1 cellular context compared by ENCODE assay signal in genomic region chr2:99609851-99610381, GRCh38.
TF ChIP-seq lines count a peak whose summit lies in the region.

No MANE protein-coding gene starts in this region.

TF ChIP-seq in K562, 482 proteins besides CTCF, POLR2A, EP300 and RAD21 (continued from another document and continues in another):
- TF ChIP-seq CREB3 (tag; conservative IDR thresholded peaks at IDR 0.05; ENCODE audit: low read depth) (peak; percentile 77), DMBX1 (CRISPR knock-in tag; IDR thresholded peaks at IDR 0.05; ENCODE audit: borderline replicate concordance) (peak; percentile 88), ZBTB12 (CRISPR knock-in tag; IDR thresholded peaks at IDR 0.05) (0 out of 2 replicates have a peak, but pooled peaks have one; percentile 23), ZNF699 (CRISPR knock-in tag; IDR thresholded peaks at IDR 0.05; ENCODE audit: insufficient replicate concordance) (no peak), CXXC5 (CRISPR knock-in tag; IDR thresholded peaks at IDR 0.05) (peak; percentile 71), NCOR1 (IDR thresholded peaks at IDR 0.05) (peak; percentile 88), POLR3A (IDR thresholded peaks at IDR 0.05; ENCODE audit: borderline replicate concordance, extremely low read depth, insufficient read depth, insufficient read length) (no peak), ZNF395 (CRISPR knock-in tag; IDR thresholded peaks at IDR 0.05) (peak; percentile 94), CREB1 (IDR thresholded peaks at IDR 0.05) (no peak), CREB1 (CRISPR knock-in tag; IDR thresholded peaks at IDR 0.05) (peak; percentile 35; the same call in 1 of the 2 replicates), MCM2 (IDR thresholded peaks at IDR 0.05; ENCODE audit: low read depth) (no peak), SMARCA4 (IDR thresholded peaks at IDR 0.05) (peak; percentile 87), NELFE (IDR thresholded peaks at IDR 0.05; ENCODE audit: insufficient read depth, insufficient read length) (no peak), HDAC1 (IDR thresholded peaks at IDR 0.05) (peak in 1 of 2 experiments; percentile 65; a peak in 2 of 4 replicates), CTBP1 (IDR thresholded peaks at IDR 0.05; ENCODE audit: borderline replicate concordance) (peak; percentile 74; the same call in 1 of the 2 replicates), ZNF511 (CRISPR knock-in tag; IDR thresholded peaks at IDR 0.05) (no peak), MTF1 (CRISPR knock-in tag; IDR thresholded peaks at IDR 0.05; ENCODE audit: borderline replicate concordance) (no peak), ZBTB7A (IDR thresholded peaks at IDR 0.05; ENCODE audit: borderline replicate concordance, control insufficient read depth, low read depth, low read length) (peak; percentile 24; the same call in 1 of the 2 replicates), ELF1 (tag; IDR thresholded peaks at IDR 0.05) (0 out of 2 replicates have a peak, but pooled peaks have one; percentile 10), ELF4 (CRISPR knock-in tag; IDR thresholded peaks at IDR 0.05) (peak; percentile 80), NR4A1 (CRISPR knock-in tag; IDR thresholded peaks at IDR 0.05) (no peak), NR4A1 (tag; IDR thresholded peaks at IDR 0.05) (peak; percentile 84), TRIM24 (IDR thresholded peaks at IDR 0.05) (peak; percentile 85 to 86), SMARCB1 (IDR thresholded peaks at IDR 0.05; ENCODE audit: insufficient read length, low read depth) (no peak), ZNF134 (CRISPR knock-in tag; conservative IDR thresholded peaks at IDR 0.05) (0 out of 2 replicates have a peak, but pooled peaks have one; percentile 47), MEIS2 (IDR thresholded peaks at IDR 0.05; ENCODE audit: partially characterized antibody) (peak; percentile 71), TEAD2 (tag; IDR thresholded peaks at IDR 0.05) (peak; percentile 53), ZNF174 (CRISPR knock-in tag; IDR thresholded peaks at IDR 0.05) (no peak), ZNF197 (CRISPR knock-in tag; IDR thresholded peaks at IDR 0.05; ENCODE audit: low read depth) (peak; percentile 82; the same call in 1 of the 2 replicates), ARNT (IDR thresholded peaks at IDR 0.05) (0 out of 4 replicates have a peak, but pooled peaks have one; percentile 30 to 64), RCOR1 (IDR thresholded peaks at IDR 0.05; ENCODE audit: borderline replicate concordance in 1 of 2, low read depth in 2 of 2, low read length in 2 of 2) (peak in 1 of 2 experiments; percentile 47; a peak in 1 of 4 replicates), SRSF9 (IDR thresholded peaks at IDR 0.05; ENCODE audit: borderline replicate concordance, low read depth, low read length) (no peak), ZNF589 (CRISPR knock-in tag; IDR thresholded peaks at IDR 0.05; ENCODE audit: low read depth) (peak; percentile 84; the same call in 1 of the 2 replicates), L3MBTL2 (IDR thresholded peaks at IDR 0.05) (peak; percentile 69), MTA3 (IDR thresholded peaks at IDR 0.05; ENCODE audit: borderline replicate concordance) (no peak), PTRF (tag; IDR thresholded peaks at IDR 0.05) (peak; percentile 77), ARID1B (IDR thresholded peaks at IDR 0.05) (peak; percentile 92), MYC (IDR thresholded peaks at IDR 0.05; ENCODE audit: low read depth, low read length) (peak; percentile 69), MYC (CRISPR knock-in tag; IDR thresholded peaks at IDR 0.05; ENCODE audit: borderline replicate concordance, low read depth) (no peak)
- TF ChIP-seq, protein P1, sequence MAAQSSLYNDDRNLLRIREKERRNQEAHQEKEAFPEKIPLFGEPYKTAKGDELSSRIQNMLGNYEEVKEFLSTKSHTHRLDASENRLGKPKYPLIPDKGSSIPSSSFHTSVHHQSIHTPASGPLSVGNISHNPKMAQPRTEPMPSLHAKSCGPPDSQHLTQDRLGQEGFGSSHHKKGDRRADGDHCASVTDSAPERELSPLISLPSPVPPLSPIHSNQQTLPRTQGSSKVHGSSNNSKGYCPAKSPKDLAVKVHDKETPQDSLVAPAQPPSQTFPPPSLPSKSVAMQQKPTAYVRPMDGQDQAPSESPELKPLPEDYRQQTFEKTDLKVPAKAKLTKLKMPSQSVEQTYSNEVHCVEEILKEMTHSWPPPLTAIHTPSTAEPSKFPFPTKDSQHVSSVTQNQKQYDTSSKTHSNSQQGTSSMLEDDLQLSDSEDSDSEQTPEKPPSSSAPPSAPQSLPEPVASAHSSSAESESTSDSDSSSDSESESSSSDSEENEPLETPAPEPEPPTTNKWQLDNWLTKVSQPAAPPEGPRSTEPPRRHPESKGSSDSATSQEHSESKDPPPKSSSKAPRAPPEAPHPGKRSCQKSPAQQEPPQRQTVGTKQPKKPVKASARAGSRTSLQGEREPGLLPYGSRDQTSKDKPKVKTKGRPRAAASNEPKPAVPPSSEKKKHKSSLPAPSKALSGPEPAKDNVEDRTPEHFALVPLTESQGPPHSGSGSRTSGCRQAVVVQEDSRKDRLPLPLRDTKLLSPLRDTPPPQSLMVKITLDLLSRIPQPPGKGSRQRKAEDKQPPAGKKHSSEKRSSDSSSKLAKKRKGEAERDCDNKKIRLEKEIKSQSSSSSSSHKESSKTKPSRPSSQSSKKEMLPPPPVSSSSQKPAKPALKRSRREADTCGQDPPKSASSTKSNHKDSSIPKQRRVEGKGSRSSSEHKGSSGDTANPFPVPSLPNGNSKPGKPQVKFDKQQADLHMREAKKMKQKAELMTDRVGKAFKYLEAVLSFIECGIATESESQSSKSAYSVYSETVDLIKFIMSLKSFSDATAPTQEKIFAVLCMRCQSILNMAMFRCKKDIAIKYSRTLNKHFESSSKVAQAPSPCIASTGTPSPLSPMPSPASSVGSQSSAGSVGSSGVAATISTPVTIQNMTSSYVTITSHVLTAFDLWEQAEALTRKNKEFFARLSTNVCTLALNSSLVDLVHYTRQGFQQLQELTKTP (IDR thresholded peaks at IDR 0.05; ENCODE audit: low read depth in 1 of 2, partially characterized antibody in 2 of 2) = peak in 1 of 2 experiments; percentile 41
- TF ChIP-seq, protein P2, sequence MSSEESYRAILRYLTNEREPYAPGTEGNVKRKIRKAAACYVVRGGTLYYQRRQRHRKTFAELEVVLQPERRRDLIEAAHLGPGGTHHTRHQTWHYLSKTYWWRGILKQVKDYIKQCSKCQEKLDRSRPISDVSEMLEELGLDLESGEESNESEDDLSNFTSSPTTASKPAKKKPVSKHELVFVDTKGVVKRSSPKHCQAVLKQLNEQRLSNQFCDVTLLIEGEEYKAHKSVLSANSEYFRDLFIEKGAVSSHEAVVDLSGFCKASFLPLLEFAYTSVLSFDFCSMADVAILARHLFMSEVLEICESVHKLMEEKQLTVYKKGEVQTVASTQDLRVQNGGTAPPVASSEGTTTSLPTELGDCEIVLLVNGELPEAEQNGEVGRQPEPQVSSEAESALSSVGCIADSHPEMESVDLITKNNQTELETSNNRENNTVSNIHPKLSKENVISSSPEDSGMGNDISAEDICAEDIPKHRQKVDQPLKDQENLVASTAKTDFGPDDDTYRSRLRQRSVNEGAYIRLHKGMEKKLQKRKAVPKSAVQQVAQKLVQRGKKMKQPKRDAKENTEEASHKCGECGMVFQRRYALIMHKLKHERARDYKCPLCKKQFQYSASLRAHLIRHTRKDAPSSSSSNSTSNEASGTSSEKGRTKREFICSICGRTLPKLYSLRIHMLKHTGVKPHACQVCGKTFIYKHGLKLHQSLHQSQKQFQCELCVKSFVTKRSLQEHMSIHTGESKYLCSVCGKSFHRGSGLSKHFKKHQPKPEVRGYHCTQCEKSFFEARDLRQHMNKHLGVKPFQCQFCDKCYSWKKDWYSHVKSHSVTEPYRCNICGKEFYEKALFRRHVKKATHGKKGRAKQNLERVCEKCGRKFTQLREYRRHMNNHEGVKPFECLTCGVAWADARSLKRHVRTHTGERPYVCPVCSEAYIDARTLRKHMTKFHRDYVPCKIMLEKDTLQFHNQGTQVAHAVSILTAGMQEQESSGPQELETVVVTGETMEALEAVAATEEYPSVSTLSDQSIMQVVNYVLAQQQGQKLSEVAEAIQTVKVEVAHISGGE (CRISPR knock-in tag; IDR thresholded peaks at IDR 0.05) = peak in 1 of 3 experiments; percentile 44; a peak in 1 of 6 replicates
- TF ChIP-seq, protein P3, sequence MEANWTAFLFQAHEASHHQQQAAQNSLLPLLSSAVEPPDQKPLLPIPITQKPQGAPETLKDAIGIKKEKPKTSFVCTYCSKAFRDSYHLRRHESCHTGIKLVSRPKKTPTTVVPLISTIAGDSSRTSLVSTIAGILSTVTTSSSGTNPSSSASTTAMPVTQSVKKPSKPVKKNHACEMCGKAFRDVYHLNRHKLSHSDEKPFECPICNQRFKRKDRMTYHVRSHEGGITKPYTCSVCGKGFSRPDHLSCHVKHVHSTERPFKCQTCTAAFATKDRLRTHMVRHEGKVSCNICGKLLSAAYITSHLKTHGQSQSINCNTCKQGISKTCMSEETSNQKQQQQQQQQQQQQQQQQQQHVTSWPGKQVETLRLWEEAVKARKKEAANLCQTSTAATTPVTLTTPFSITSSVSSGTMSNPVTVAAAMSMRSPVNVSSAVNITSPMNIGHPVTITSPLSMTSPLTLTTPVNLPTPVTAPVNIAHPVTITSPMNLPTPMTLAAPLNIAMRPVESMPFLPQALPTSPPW (CRISPR knock-in tag; IDR thresholded peaks at IDR 0.05) = peak; percentile 71
- TF ChIP-seq, protein P4, sequence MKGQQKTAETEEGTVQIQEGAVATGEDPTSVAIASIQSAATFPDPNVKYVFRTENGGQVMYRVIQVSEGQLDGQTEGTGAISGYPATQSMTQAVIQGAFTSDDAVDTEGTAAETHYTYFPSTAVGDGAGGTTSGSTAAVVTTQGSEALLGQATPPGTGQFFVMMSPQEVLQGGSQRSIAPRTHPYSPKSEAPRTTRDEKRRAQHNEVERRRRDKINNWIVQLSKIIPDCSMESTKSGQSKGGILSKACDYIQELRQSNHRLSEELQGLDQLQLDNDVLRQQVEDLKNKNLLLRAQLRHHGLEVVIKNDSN (CRISPR knock-in tag; IDR thresholded peaks at IDR 0.05) = peak; percentile 73
- TF ChIP-seq, protein P5, sequence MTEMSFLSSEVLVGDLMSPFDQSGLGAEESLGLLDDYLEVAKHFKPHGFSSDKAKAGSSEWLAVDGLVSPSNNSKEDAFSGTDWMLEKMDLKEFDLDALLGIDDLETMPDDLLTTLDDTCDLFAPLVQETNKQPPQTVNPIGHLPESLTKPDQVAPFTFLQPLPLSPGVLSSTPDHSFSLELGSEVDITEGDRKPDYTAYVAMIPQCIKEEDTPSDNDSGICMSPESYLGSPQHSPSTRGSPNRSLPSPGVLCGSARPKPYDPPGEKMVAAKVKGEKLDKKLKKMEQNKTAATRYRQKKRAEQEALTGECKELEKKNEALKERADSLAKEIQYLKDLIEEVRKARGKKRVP (CRISPR knock-in tag; IDR thresholded peaks at IDR 0.05) = no peak
- TF ChIP-seq, protein P6, sequence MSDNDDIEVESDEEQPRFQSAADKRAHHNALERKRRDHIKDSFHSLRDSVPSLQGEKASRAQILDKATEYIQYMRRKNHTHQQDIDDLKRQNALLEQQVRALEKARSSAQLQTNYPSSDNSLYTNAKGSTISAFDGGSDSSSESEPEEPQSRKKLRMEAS (CRISPR knock-in tag; IDR thresholded peaks at IDR 0.05) = peak; percentile 62
- TF ChIP-seq, protein P7, sequence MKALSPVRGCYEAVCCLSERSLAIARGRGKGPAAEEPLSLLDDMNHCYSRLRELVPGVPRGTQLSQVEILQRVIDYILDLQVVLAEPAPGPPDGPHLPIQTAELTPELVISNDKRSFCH (CRISPR knock-in tag; IDR thresholded peaks at IDR 0.05) = no peak
- TF ChIP-seq, protein P7 (tag; IDR thresholded peaks at IDR 0.05) = peak; percentile 88
- TF ChIP-seq, protein P8, sequence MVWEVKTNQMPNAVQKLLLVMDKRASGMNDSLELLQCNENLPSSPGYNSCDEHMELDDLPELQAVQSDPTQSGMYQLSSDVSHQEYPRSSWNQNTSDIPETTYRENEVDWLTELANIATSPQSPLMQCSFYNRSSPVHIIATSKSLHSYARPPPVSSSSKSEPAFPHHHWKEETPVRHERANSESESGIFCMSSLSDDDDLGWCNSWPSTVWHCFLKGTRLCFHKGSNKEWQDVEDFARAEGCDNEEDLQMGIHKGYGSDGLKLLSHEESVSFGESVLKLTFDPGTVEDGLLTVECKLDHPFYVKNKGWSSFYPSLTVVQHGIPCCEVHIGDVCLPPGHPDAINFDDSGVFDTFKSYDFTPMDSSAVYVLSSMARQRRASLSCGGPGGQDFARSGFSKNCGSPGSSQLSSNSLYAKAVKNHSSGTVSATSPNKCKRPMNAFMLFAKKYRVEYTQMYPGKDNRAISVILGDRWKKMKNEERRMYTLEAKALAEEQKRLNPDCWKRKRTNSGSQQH (CRISPR knock-in tag; IDR thresholded peaks at IDR 0.05) = peak; percentile 69
